2 cellular contexts compared by ENCODE assay signal in the genomic region with DNA sequence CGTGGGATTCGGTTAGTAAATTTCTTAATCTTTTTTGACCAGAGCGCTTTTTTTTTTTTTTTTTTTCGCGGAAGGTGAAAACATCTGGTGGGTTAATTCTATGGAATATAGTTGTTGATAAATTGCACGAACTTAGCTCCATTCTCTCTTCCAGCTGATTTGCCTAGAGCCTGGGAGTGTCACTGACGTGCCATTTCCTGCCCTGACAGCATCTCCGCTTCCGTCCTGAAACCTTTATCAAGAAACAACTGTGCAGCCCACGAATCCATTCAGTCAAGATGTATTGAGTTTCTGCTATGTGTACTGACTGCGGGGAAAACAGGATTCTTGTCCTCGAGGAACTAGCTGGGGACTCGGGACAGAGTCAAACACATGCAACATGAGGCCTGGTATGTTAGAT.
TF ChIP-seq lines count a peak whose summit lies in the region.

No MANE protein-coding gene starts in this region.

TF ChIP-seq in liver, 16 proteins besides CTCF, POLR2A, EP300 and RAD21 (continued from another document):
- TF ChIP-seq, protein P1, sequence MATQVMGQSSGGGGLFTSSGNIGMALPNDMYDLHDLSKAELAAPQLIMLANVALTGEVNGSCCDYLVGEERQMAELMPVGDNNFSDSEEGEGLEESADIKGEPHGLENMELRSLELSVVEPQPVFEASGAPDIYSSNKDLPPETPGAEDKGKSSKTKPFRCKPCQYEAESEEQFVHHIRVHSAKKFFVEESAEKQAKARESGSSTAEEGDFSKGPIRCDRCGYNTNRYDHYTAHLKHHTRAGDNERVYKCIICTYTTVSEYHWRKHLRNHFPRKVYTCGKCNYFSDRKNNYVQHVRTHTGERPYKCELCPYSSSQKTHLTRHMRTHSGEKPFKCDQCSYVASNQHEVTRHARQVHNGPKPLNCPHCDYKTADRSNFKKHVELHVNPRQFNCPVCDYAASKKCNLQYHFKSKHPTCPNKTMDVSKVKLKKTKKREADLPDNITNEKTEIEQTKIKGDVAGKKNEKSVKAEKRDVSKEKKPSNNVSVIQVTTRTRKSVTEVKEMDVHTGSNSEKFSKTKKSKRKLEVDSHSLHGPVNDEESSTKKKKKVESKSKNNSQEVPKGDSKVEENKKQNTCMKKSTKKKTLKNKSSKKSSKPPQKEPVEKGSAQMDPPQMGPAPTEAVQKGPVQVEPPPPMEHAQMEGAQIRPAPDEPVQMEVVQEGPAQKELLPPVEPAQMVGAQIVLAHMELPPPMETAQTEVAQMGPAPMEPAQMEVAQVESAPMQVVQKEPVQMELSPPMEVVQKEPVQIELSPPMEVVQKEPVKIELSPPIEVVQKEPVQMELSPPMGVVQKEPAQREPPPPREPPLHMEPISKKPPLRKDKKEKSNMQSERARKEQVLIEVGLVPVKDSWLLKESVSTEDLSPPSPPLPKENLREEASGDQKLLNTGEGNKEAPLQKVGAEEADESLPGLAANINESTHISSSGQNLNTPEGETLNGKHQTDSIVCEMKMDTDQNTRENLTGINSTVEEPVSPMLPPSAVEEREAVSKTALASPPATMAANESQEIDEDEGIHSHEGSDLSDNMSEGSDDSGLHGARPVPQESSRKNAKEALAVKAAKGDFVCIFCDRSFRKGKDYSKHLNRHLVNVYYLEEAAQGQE (IDR thresholded peaks at IDR 0.05): no peak
- no peak for TF ChIP-seq TAF1 (conservative IDR thresholded peaks at IDR 0.05)
- TF ChIP-seq, protein P2, sequence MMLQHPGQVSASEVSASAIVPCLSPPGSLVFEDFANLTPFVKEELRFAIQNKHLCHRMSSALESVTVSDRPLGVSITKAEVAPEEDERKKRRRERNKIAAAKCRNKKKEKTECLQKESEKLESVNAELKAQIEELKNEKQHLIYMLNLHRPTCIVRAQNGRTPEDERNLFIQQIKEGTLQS (IDR thresholded peaks at IDR 0.05): no peak
- TF ChIP-seq JUND (IDR thresholded peaks at IDR 0.05): no peak
- TF ChIP-seq, protein P3, sequence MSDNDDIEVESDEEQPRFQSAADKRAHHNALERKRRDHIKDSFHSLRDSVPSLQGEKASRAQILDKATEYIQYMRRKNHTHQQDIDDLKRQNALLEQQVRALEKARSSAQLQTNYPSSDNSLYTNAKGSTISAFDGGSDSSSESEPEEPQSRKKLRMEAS (IDR thresholded peaks at IDR 0.05): no peak
- TF ChIP-seq RXRA (IDR thresholded peaks at IDR 0.05): no peak
- TF ChIP-seq FOXA2 (IDR thresholded peaks at IDR 0.05): no peak
- TF ChIP-seq GABPA (IDR thresholded peaks at IDR 0.05 in 1 of 2, conservative IDR thresholded peaks at IDR 0.05 in 1 of 2): no peak
- no peak for TF ChIP-seq HNF4A (conservative IDR thresholded peaks at IDR 0.05)
- TF ChIP-seq FOXA1 (IDR thresholded peaks at IDR 0.05): no peak
- TF ChIP-seq, protein P4, sequence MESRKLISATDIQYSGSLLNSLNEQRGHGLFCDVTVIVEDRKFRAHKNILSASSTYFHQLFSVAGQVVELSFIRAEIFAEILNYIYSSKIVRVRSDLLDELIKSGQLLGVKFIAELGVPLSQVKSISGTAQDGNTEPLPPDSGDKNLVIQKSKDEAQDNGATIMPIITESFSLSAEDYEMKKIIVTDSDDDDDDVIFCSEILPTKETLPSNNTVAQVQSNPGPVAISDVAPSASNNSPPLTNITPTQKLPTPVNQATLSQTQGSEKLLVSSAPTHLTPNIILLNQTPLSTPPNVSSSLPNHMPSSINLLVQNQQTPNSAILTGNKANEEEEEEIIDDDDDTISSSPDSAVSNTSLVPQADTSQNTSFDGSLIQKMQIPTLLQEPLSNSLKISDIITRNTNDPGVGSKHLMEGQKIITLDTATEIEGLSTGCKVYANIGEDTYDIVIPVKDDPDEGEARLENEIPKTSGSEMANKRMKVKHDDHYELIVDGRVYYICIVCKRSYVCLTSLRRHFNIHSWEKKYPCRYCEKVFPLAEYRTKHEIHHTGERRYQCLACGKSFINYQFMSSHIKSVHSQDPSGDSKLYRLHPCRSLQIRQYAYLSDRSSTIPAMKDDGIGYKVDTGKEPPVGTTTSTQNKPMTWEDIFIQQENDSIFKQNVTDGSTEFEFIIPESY (IDR thresholded peaks at IDR 0.05): no peak
- no peak for TF ChIP-seq NR2F2 (IDR thresholded peaks at IDR 0.05)

TF ChIP-seq in HepG2, 621 proteins besides CTCF, POLR2A, EP300 and RAD21 (continued from another document):
- TF ChIP-seq, protein P5, sequence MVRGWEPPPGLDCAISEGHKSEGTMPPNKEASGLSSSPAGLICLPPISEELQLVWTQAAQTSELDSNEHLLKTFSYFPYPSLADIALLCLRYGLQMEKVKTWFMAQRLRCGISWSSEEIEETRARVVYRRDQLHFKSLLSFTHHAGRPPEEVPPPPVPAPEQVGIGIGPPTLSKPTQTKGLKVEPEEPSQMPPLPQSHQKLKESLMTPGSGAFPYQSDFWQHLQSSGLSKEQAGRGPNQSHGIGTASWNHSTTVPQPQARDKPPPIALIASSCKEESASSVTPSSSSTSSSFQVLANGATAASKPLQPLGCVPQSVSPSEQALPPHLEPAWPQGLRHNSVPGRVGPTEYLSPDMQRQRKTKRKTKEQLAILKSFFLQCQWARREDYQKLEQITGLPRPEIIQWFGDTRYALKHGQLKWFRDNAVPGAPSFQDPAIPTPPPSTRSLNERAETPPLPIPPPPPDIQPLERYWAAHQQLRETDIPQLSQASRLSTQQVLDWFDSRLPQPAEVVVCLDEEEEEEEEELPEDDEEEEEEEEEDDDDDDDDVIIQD (CRISPR knock-in tag; IDR thresholded peaks at IDR 0.05; ENCODE audit: low read depth): no peak
- no peak for TF ChIP-seq NFE2 (CRISPR knock-in tag; IDR thresholded peaks at IDR 0.05)
- TF ChIP-seq MED1 (CRISPR knock-in tag; IDR thresholded peaks at IDR 0.05): no peak
- TF ChIP-seq, protein P6, sequence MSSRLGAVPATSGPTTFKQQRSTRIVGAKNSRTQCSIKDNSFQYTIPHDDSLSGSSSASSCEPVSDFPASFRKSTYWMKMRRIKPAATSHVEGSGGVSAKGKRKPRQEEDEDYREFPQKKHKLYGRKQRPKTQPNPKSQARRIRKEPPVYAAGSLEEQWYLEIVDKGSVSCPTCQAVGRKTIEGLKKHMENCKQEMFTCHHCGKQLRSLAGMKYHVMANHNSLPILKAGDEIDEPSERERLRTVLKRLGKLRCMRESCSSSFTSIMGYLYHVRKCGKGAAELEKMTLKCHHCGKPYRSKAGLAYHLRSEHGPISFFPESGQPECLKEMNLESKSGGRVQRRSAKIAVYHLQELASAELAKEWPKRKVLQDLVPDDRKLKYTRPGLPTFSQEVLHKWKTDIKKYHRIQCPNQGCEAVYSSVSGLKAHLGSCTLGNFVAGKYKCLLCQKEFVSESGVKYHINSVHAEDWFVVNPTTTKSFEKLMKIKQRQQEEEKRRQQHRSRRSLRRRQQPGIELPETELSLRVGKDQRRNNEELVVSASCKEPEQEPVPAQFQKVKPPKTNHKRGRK (CRISPR knock-in tag; IDR thresholded peaks at IDR 0.05): no peak
